ENCODE assay signal across 1 cellular context in the genomic region with DNA sequence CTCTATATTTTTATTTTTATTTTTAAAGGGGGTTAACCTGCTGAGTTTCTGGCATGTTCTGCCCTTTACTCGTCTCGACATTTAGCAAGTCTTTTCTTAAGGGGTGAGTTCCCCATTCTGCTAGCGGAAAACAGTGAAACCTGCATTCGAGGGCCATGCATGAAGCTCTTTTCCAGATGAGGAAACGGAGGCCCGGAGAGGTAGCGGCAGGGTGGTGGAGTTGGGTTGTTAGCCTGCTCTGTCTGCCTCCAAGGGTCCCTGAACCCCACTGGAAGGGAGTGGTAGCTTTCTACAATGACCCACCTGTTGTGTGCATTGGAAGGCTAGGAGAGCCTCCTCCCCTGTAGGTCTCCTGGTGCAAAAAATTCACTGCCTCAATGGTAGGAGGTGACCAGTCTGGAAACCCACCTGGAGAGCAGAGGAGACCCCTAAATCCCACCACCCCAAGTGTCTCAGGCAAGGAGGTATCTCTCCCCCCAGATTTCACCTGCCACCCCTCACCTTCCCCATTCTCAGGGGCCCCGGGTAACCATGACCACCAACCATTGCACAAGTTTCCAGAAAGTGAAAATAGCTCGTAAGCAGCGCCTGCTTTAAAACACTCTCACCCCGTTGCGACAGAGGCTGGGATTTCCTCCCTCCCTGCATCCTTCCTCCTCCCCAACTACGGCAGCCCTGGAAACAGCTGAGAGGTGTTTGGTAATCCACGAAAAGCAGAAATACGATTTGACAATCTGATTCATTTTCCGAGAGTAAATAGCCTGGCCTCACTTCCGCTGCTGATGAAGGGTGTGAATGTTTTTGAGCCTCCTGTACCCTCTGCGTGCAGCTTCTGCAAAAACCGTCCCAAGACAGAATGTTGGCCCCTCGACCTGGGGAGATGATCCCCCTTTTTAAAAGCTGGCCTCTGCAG.
TF ChIP-seq lines count a peak whose summit lies in the region.

No MANE protein-coding gene starts in this region.

TF ChIP-seq in IMR-90, 13 proteins besides CTCF, POLR2A, EP300 and RAD21 (continued from another document):
- TF ChIP-seq, protein P1, sequence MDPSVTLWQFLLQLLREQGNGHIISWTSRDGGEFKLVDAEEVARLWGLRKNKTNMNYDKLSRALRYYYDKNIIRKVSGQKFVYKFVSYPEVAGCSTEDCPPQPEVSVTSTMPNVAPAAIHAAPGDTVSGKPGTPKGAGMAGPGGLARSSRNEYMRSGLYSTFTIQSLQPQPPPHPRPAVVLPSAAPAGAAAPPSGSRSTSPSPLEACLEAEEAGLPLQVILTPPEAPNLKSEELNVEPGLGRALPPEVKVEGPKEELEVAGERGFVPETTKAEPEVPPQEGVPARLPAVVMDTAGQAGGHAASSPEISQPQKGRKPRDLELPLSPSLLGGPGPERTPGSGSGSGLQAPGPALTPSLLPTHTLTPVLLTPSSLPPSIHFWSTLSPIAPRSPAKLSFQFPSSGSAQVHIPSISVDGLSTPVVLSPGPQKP (IDR thresholded peaks at IDR 0.05; ENCODE audit: borderline replicate concordance, low read depth, low read length) = no peak
